In genomic region chr17:60602385-60602742, GRCh38 we compare ENCODE assay signal across 8 cellular contexts. TPM values are rescaled to one million over a fixed set of nuclear protein-coding genes. Genes with fewer than 3 reads are reported as not detected.
A peak's percentile ranks its signal among the peaks of the same experiment; 100 is the strongest.
DNase-seq lines count a peak whose midpoint lies in the region; ATAC-seq, FAIRE-seq and TF ChIP-seq lines count a peak whose summit lies in the region.

No MANE protein-coding gene starts in this region.

- ATAC-seq in heart right ventricle (no peak), left cardiac atrium (no peak), GM12878 (no peak), GM21529 (IDR thresholded peaks at IDR 0.05; ENCODE audit: unreplicated experiment) (no peak)

- TF ChIP-seq EP300 in GM12878 (IDR thresholded peaks at IDR 0.05; ENCODE audit: borderline replicate concordance in 1 of 2, control insufficient read depth in 1 of 2, low read depth in 2 of 2, low read length in 2 of 2), result no peak

- H3K4me1 ChIP-seq in heart right ventricle (peaks cover 0 to 77% (median 34%) of the 10 kb centered on the region in 9 donors), GM12878 (ENCODE audit: control insufficient read depth, insufficient read depth, low read length) (no peaks in the 10 kb centered on the region), uterus (no peaks in the 10 kb centered on the region)

- no peak for FAIRE-seq in GM12878 (lab: Jason Lieb, UNC)
- no peak for FAIRE-seq in frontal cortex (lab: Jason Lieb, UNC)

- 25 to 30% methylated on average over 12 of the region's 12 CpGs for WGBS in heart right ventricle, 2 donors
- WGBS in GM12878 (ENCODE audit: insufficient coverage, insufficient replicate concordance, low lambda C conversion rate, missing lambda C conversion rate), result 27% methylated on average over 12 of the region's 12 CpGs

- no peaks in the 10 kb centered on the region for H4K20me1 ChIP-seq in GM12878 (ENCODE audit: control insufficient read depth, insufficient read depth)

- no peaks in the 10 kb centered on the region for H3K36me3 ChIP-seq in heart right ventricle
- H3K36me3 ChIP-seq in GM12878 (ENCODE audit: control insufficient read depth in 2 of 2, insufficient read depth in 2 of 2, low read length in 1 of 2), result no peaks in the 10 kb centered on the region
- H3K36me3 ChIP-seq in uterus, result no peaks in the 10 kb centered on the region

- peak overlapping the region in 6 of 10 donors; percentile 94 to 99 (median 97) for H3K27ac ChIP-seq in heart right ventricle
- no peak overlapping the region for H3K27ac ChIP-seq in GM12878 (ENCODE audit: control insufficient read depth, insufficient read depth)
- peak overlapping the region; percentile 97 to 100 for H3K27ac ChIP-seq in uterus

- peak overlapping the region; percentile 45 for H3K4me2 ChIP-seq in GM12878 (ENCODE audit: control insufficient read depth, insufficient read depth)

- no peak for TF ChIP-seq CTCF in heart right ventricle (IDR thresholded peaks at IDR 0.05)
- no peak for TF ChIP-seq CTCF in GM12878 (IDR thresholded peaks at IDR 0.05 in 2 of 3, conservative IDR thresholded peaks at IDR 0.05 in 1 of 3; ENCODE audit: control insufficient read depth in 2 of 3, extremely low read depth in 1 of 3, insufficient read depth in 1 of 3, low read depth in 3 of 3, low read length in 3 of 3)
- no peak for TF ChIP-seq CTCF in uterus (IDR thresholded peaks at IDR 0.05)

- H3K9me3 ChIP-seq in heart right ventricle (no peaks in the 10 kb centered on the region), GM12878 (replicated peaks; ENCODE audit: control insufficient read depth, insufficient read depth, low read length) (no peaks in the 10 kb centered on the region), uterus (no peaks in the 10 kb centered on the region)

- in situ Hi-C loops in GM12878 (cut with MboI), result no loop called here

- RAD21 ChIA-PET in GM12878 (lab: Charles Lee; ENCODE audit: unreplicated experiment), result no interaction called here

- intact Hi-C loops in heart right ventricle (cut with DNase I), result loop anchor here in 3 of 10 donors (5.0 kb wide), 1 partner anchor 35 kb away; no protein-coding TSS in a partner anchor
- intact Hi-C loops in left cardiac atrium (cut with DNase I), result loop anchor here in 1 of 2 donors (5.0 kb wide), 1 partner anchor 40 kb away; no protein-coding TSS in a partner anchor
- intact Hi-C loops in GM12878 (cut with micrococcal nuclease; ENCODE audit: unreplicated experiment), result no loop called here
- intact Hi-C loops in uterus (cut with DNase I; ENCODE audit: low total_unique reads), result no loop called here

- SMC1A ChIA-PET in GM12878 (lab: Charles Lee; ENCODE audit: uncharacterized antibody, unreplicated experiment), result interaction anchor here (0.7 to 1.5 kb wide), 3 partner anchors 12 to 41 kb away, joined by 3 to 4 read pairs (median 3); no protein-coding TSS in a partner anchor

- peak overlapping the region; percentile 77 to 99 (median 94) for H3K4me3 ChIP-seq in heart right ventricle
- H3K4me3 ChIP-seq in GM12878, result peak overlapping the region; percentile 89
- H3K4me3 ChIP-seq in uterus, result peak overlapping the region; percentile 87 to 98

- no peak for TF ChIP-seq POLR2A in GM12878 (IDR thresholded peaks at IDR 0.05; ENCODE audit: low read depth, low read length)
- no peak for TF ChIP-seq POLR2A in uterus (IDR thresholded peaks at IDR 0.05)

- H3K79me2 ChIP-seq in GM12878 (ENCODE audit: control insufficient read depth, insufficient read depth, low read length), result peaks cover 70% of the 10 kb centered on the region

- POLR2A ChIA-PET in GM12878 (lab: Charles Lee), result interaction anchor here (0.6 to 0.9 kb wide), 4 partner anchors 12 to 503 kb away, joined by 4 to 12 read pairs (median 4); no protein-coding TSS in a partner anchor

- H2AFZ ChIP-seq in GM12878 (ENCODE audit: control insufficient read depth, low read depth, low read length), result no peak overlapping the region

- no peaks in the 10 kb centered on the region for H3K27me3 ChIP-seq in heart right ventricle
- no peaks in the 10 kb centered on the region for H3K27me3 ChIP-seq in GM12878 (replicated peaks in 1 of 2; ENCODE audit: control insufficient read depth in 2 of 2, insufficient read depth in 2 of 2, low read length in 1 of 2)
- no peaks in the 10 kb centered on the region for H3K27me3 ChIP-seq in uterus

- peak overlapping the region; percentile 81 for H3K9ac ChIP-seq in GM12878 (ENCODE audit: control insufficient read depth, insufficient read depth, low read length)

- CTCF ChIA-PET in GM12878 (lab: Yijun Ruan, JAX), result interaction anchor here (0.9 to 5.9 kb wide), 3 partner anchors 10 to 37 kb away, joined by 3 to 47 read pairs (median 5); no protein-coding TSS in a partner anchor

- no TSS peak for BruUV-seq in GM12878 (replicated peaks; lab: Mats Ljungman, UMichigan)

- no peak for TF ChIP-seq RAD21 in GM12878 (IDR thresholded peaks at IDR 0.05; ENCODE audit: insufficient read depth, low read depth, low read length)

- DNase-seq in heart right ventricle, result no peak
- no peak for DNase-seq in left cardiac atrium
- no peak for DNase-seq in GM12878 (ENCODE audit: low read depth, low spot score)
- DNase-seq in lung microvascular endothelial cell (ENCODE audit: low read depth in 2 of 2), result peak; percentile 36 to 43
- DNase-seq in uterus, result no peak
- no peak for DNase-seq in frontal cortex (ENCODE audit: low spot score in 2 of 2)
- no peak for DNase-seq in NCI-H345 (lab: John Stamatoyannopoulos, UW)

TF ChIP-seq in GM12878, 131 proteins besides CTCF, POLR2A, EP300 and RAD21:
- TF ChIP-seq ZNF24 (IDR thresholded peaks at IDR 0.05) (no peak), BACH1 (IDR thresholded peaks at IDR 0.05; ENCODE audit: borderline replicate concordance) (no peak), SMAD5 (IDR thresholded peaks at IDR 0.05; ENCODE audit: low read depth) (no peak), MAX (IDR thresholded peaks at IDR 0.05; ENCODE audit: low read depth, low read length) (no peak), MXI1 (IDR thresholded peaks at IDR 0.05; ENCODE audit: low read depth, low read length) (no peak), CHD2 (IDR thresholded peaks at IDR 0.05; ENCODE audit: borderline replicate concordance, low read depth, low read length) (no peak), TCF12 (IDR thresholded peaks at IDR 0.05; ENCODE audit: low read depth, low read length) (no peak), SMARCA5 (IDR thresholded peaks at IDR 0.05) (no peak), BMI1 (IDR thresholded peaks at IDR 0.05; ENCODE audit: borderline replicate concordance) (no peak), WRNIP1 (IDR thresholded peaks at IDR 0.05; ENCODE audit: borderline replicate concordance, low read depth, low read length) (no peak)
- TF ChIP-seq, protein P1, sequence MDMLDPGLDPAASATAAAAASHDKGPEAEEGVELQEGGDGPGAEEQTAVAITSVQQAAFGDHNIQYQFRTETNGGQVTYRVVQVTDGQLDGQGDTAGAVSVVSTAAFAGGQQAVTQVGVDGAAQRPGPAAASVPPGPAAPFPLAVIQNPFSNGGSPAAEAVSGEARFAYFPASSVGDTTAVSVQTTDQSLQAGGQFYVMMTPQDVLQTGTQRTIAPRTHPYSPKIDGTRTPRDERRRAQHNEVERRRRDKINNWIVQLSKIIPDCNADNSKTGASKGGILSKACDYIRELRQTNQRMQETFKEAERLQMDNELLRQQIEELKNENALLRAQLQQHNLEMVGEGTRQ (IDR thresholded peaks at IDR 0.05; ENCODE audit: borderline replicate concordance, low read depth, low read length), result no peak

RNA-seq across cellular contexts. Expression of gene PPM1D, which starts 2.4 kb away (rescaled TPM):
- total RNA-seq in heart right ventricle (10 to 100 TPM in 2 of 10 donors, 1 to 10 TPM in 8; 4.5 to 10.6 (median 7.8) TPM), left cardiac atrium (10 to 100 TPM in 1 of 2 donors, 1 to 10 TPM in 1; 9.0 to 10.2 TPM), GM12878 (2014; rRNA removed) (7.2 and 9.0 TPM in 2 replicates), GM12878 (2014; rRNA removed; fragmentation: Illumina TruSeq; extraction: Trizol) (12.3 and 12.8 TPM in 2 replicates), GM12878 (2021) (15.9 and 16.9 TPM in 2 replicates), lung microvascular endothelial cell (15.0 and 24.2 TPM in 2 replicates), uterus (10 to 100 TPM; 17.2 to 26.1 (median 20.2) TPM), frontal cortex (13.0 TPM)
- polyA plus RNA-seq in heart right ventricle (1 to 10 TPM; 3.1 to 4.0 TPM), GM12878 (2011; rRNA removed) (9.2 and 9.3 TPM in 2 replicates), GM12878 (2014; fragmentation: Illumina TruSeq; extraction: Trizol) (12.3 and 18.1 TPM in 2 replicates), GM12878 (2014; fragmentation: Nextera tagmentation; extraction: Ambion mirVana) (1 to 10 TPM; 1.9 to 3.5 TPM), GM12878 (2014; rRNA removed) (7.9 and 10.6 TPM in 2 replicates), GM12878 (2016; fragmentation: Nextera tagmentation; extraction: Ambion mirVana) (10 to 100 TPM; 17.5 to 20.8 TPM)
- 13.2 and 14.1 TPM in 2 replicates for total RNA-seq in GM12878 (2013; cell fraction: nucleolus; rRNA removed)
- polyA plus RNA-seq in GM12878 (2011; ENCODE audit: low read depth), result 4.2 TPM
- 6.8 and 6.9 TPM in 2 replicates for polyA plus RNA-seq in GM12878 (2011; cell fraction: cytosol; rRNA removed)
- 5.9 and 7.8 TPM in 2 replicates for polyA plus RNA-seq in GM12878 (2011; cell fraction: nucleus; rRNA removed)
- polyA plus RNA-seq in GM12878 (2012), result 6.1 TPM in 2 replicates
- 11.6 and 13.4 TPM in 2 replicates for polyA minus RNA-seq in GM12878 (2011; rRNA and poly(A)+ RNA removed)
- 3.4 and 6.0 TPM in 2 replicates for polyA minus RNA-seq in GM12878 (2011; cell fraction: cytosol; rRNA and poly(A)+ RNA removed)
- polyA minus RNA-seq in GM12878 (2011; cell fraction: nucleus; rRNA and poly(A)+ RNA removed), result 7.0 and 13.2 TPM in 2 replicates

Comparison
In these comparisons a context has a peak if more than half of its experiments do, and no peak if none do; other contexts are left out.
1. DNase-seq: peak in lung microvascular endothelial cell (2 of 2); none in heart right ventricle (0 of 2), left cardiac atrium (single experiment), GM12878 (single experiment), uterus (0 of 2), frontal cortex (0 of 2) and NCI-H345 (single experiment).
2. Peak in every context shown above with its lines, with median percentiles within 50 percentile points of each other: H3K4me3 ChIP-seq.